In genomic region chr19:12678039-12678438, GRCh38 we compare ENCODE assay signal across 20 cellular contexts. TPM values are rescaled to one million over a fixed set of nuclear protein-coding genes. Genes with fewer than 3 reads are reported as not detected.
"Had no signal": no experiment of that assay in that cellular context is flagged by ENCODE, and none has a peak within 500 bp of the region (broad histone marks: within the 10 kb centered on the region; RNA-seq: fewer than 3 reads in every experiment).

No MANE protein-coding gene starts in this region.

RNA-seq across cellular contexts. Expression of gene GNG14, which starts 9.8 kb away (rescaled TPM):
- total RNA-seq: naive thymus-derived CD8-positive, alpha-beta T cell; natural killer cell treated with Interleukin-12 subunit alpha and Interleukin-12 subunit beta and Interleukin-15 and Interleukin-18, amount 100 ng/mL, for 72 hours; neural crest cell; omental fat pad; osteocyte; pancreas; posterior vena cava; prostate gland; pulmonary artery endothelial cell; right cardiac atrium; sciatic nerve; stomach; subcutaneous adipose tissue; temporal lobe; thoracic aorta; thyroid gland; tibial nerve; upper lobe of left lung; ureter; vagina had no signal
- polyA plus RNA-seq: naive thymus-derived CD8-positive, alpha-beta T cell; pancreas; right cardiac atrium; stomach had no signal
